ENCODE assay signal across 8 cellular contexts in the genomic region with DNA sequence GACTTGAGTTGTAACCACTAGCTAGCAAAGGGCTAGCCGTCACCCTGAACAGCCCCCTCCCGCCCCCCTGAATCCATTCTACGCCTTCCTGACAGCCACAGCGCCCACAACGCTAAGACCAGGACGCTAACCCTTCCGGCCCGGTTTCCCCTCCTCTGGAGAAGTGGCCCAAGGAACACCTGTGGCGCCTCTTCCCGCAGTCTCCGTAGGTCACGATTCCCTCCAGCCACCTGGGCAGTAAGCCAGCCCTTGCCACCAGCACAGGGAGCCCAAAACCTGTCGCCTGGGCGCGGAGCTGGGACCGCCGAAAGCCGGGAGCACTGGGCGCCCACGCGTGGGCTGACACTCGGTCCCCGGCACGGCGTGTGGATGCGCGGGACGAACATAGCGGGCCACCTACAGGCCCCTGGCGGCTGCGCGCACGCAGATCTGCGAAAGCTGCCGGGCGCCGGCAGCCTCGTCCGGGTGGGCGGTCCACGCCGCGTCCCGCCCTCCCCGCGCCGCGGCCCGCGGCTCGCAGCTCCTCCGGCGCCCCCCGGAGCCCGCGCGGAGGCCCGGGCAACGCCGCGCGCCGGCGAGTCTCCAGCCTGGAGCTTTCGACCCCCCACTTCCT. TPM values are rescaled to one million over a fixed set of nuclear protein-coding genes. Genes with fewer than 3 reads are reported as not detected.
DNase-seq lines count a peak whose midpoint lies in the region; ATAC-seq, FAIRE-seq and TF ChIP-seq lines count a peak whose summit lies in the region.

No MANE protein-coding gene starts in this region.

- intact Hi-C loops in gastrocnemius medialis (cut with DNase I; ENCODE audit: low total_unique reads), result loop anchor here (1.0 to 10.0 kb wide), 4 partner anchors 71 to 855 kb away; a partner anchor contains a TSS

- H3K27me3 ChIP-seq in hepatocyte, result no peaks in the 10 kb centered on the region
- no peaks in the 10 kb centered on the region for H3K27me3 ChIP-seq in gastrocnemius medialis

- DNase-seq in A549 (ENCODE audit: low read depth in 1 of 2, low spot score in 1 of 2) (peak; percentile 25 to 43), GM13976 (ENCODE audit: low spot score) (peak; percentile 81), OCI-M1 (lab: John Stamatoyannopoulos, UW) (peak; percentile 48), hepatocyte (ENCODE audit: low spot score) (peak; percentile 72), gastrocnemius medialis (peak in 1 of 2 donors; percentile 58), DMS153 treated with DMSO at 0.1 percent for 48 hours (lab: John Stamatoyannopoulos, UW; ENCODE audit: unreplicated experiment) (no peak)

- CTCF ChIA-PET in A549 (lab: Yijun Ruan, JAX), result interaction anchor here (0.7 to 4.8 kb wide), 30 partner anchors 9 to 218 kb away, joined by 3 to 30 read pairs (median 6); a partner anchor contains a TSS

- ATAC-seq in A549 (peak in 1 of 2 experiments; percentile 67; a peak in 3 of 6 replicates), HG02852 (IDR thresholded peaks at IDR 0.05; ENCODE audit: unreplicated experiment) (peak; percentile 36), gastrocnemius medialis (peak; percentile 47 to 57)

- TF ChIP-seq CTCF in A549 (IDR thresholded peaks at IDR 0.05) (peak; percentile 23; the same call in 1 of the 3 replicates), GM13976 (IDR thresholded peaks at IDR 0.05; ENCODE audit: borderline replicate concordance, control extremely low read depth, extremely low read depth, insufficient read depth, missing control alignments) (peak; percentile 26), hepatocyte (IDR thresholded peaks at IDR 0.05; ENCODE audit: poor library complexity) (no peak), gastrocnemius medialis (IDR thresholded peaks at IDR 0.05 in 4 of 5, conservative IDR thresholded peaks at IDR 0.05 in 1 of 5) (peak in 3 of 5 experiments; percentile 13 to 33 (median 27))

- no peak for TF ChIP-seq EP300 in A549 (IDR thresholded peaks at IDR 0.05)

- WGBS in A549 (ENCODE audit: missing lambda C conversion rate), result 1% methylated on average over 7 of the region's 65 CpGs
- under 1% methylated on average over 47 of the region's 65 CpGs for WGBS in hepatocyte (ENCODE audit: low lambda C conversion rate, missing lambda C conversion rate)

- POLR2A ChIA-PET in A549 (lab: Yijun Ruan, JAX), result interaction anchor here (0.7 to 2.2 kb wide), 22 partner anchors 10 to 247 kb away, joined by 3 to 32 read pairs (median 6); a partner anchor contains a TSS

- H3K4me2 ChIP-seq in A549 (peak overlapping the region; percentile 94), hepatocyte (peak overlapping the region; percentile 100)

- H3K9me2 ChIP-seq in hepatocyte (replicated peaks; ENCODE audit: insufficient read depth), result no peaks in the 10 kb centered on the region

- TF ChIP-seq RAD21 in A549 (conservative IDR thresholded peaks at IDR 0.05 in 1 of 2, IDR thresholded peaks at IDR 0.05 in 1 of 2), result no peak; a peak in 1 of 5 replicates

- TF ChIP-seq POLR2A in A549 (IDR thresholded peaks at IDR 0.05; ENCODE audit: low read length) (no peak), gastrocnemius medialis (IDR thresholded peaks at IDR 0.05) (no peak)

- peak overlapping the region; percentile 92 to 96 for H3K27ac ChIP-seq in A549
- H3K27ac ChIP-seq in angular gyrus (ENCODE audit: low read depth, low read length), result peak overlapping the region; percentile 59
- peak overlapping the region; percentile 98 for H3K27ac ChIP-seq in hepatocyte
- H3K27ac ChIP-seq in gastrocnemius medialis, result peak overlapping the region; percentile 86 to 95 (median 90)

- H3K9me3 ChIP-seq in A549 (no peaks in the 10 kb centered on the region), hepatocyte (ENCODE audit: low read depth) (no peaks in the 10 kb centered on the region), gastrocnemius medialis (no peaks in the 10 kb centered on the region)

- in situ Hi-C loops in GM13976 (cut with MboI; ENCODE audit: low sequenced_read_pairs, unreplicated experiment) (loop anchor here (5.0 kb wide), 1 partner anchor 68 kb away; no protein-coding TSS in a partner anchor), gastrocnemius medialis (cut with MboI; ENCODE audit: low sequenced_read_pairs in 4 of 4) (loop anchor here in 3 of 4 donors (5.0 to 10.0 kb wide), 3 partner anchors 65 to 215 kb away; no protein-coding TSS in a partner anchor)

- H3K79me2 ChIP-seq in hepatocyte, result peaks cover 28% of the 10 kb centered on the region

- no peak for FAIRE-seq in A549 (lab: Jason Lieb, UNC)

- H3K36me3 ChIP-seq in hepatocyte (replicated peaks; ENCODE audit: insufficient read depth, low read depth), result no peaks in the 10 kb centered on the region
- peaks cover 0 to 18% of the 10 kb centered on the region in 2 donors for H3K36me3 ChIP-seq in gastrocnemius medialis

- H3K4me3 ChIP-seq in A549 (peak overlapping the region; percentile 83), hepatocyte (peak overlapping the region; percentile 84), gastrocnemius medialis (peak overlapping the region; percentile 70 to 90 (median 84))

- peaks cover 25% of the 10 kb centered on the region for H4K20me1 ChIP-seq in hepatocyte (ENCODE audit: insufficient read depth, poor library complexity, severe bottlenecking)

- H3K4me1 ChIP-seq in A549, result peaks cover 30% of the 10 kb centered on the region
- H3K4me1 ChIP-seq in hepatocyte (ENCODE audit: insufficient read depth), result peaks cover 22% of the 10 kb centered on the region
- H3K4me1 ChIP-seq in gastrocnemius medialis, result peaks cover 28 to 33% of the 10 kb centered on the region in 2 donors

- peak overlapping the region; percentile 70 for H2AFZ ChIP-seq in hepatocyte

TF ChIP-seq in A549, 52 proteins besides CTCF, POLR2A, EP300 and RAD21:
- TF ChIP-seq, protein P1, sequence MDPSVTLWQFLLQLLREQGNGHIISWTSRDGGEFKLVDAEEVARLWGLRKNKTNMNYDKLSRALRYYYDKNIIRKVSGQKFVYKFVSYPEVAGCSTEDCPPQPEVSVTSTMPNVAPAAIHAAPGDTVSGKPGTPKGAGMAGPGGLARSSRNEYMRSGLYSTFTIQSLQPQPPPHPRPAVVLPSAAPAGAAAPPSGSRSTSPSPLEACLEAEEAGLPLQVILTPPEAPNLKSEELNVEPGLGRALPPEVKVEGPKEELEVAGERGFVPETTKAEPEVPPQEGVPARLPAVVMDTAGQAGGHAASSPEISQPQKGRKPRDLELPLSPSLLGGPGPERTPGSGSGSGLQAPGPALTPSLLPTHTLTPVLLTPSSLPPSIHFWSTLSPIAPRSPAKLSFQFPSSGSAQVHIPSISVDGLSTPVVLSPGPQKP (IDR thresholded peaks at IDR 0.05; ENCODE audit: low read depth, low read length), result no peak
- TF ChIP-seq SMC3 (IDR thresholded peaks at IDR 0.05), result peak; percentile 28; the same call in 1 of the 3 replicates

RNA-seq across cellular contexts. Expression of a gene that starts 0.6 kb away (rescaled TPM):
- polyA plus RNA-seq in A549 (2011; rRNA removed) (10.9 and 11.2 TPM in 2 replicates), A549 (2017; fragmentation: RNase III; extraction: RNeasy Plus Mini Kit Qiagen cat#74134 plus additional on column Dnase treatment) (13.3 to 15.5 TPM (median 15.1 TPM) in 3 replicates), hepatocyte (35.8 and 44.8 TPM in 2 replicates)
- polyA plus RNA-seq in A549 (2012; cell fraction: cytosol; rRNA removed), result 9.7 and 13.3 TPM in 2 replicates
- polyA plus RNA-seq in A549 (2012; cell fraction: nucleus; rRNA removed), result 19.8 and 22.3 TPM in 2 replicates
- polyA minus RNA-seq in A549 (2011; rRNA and poly(A)+ RNA removed), result 27.8 and 35.9 TPM in 2 replicates
- total RNA-seq in hepatocyte (25.6 and 30.9 TPM in 2 replicates), gastrocnemius medialis (10 to 100 TPM in 1 of 4 donors, 1 to 10 TPM in 3; 5.5 to 20.6 (median 8.4) TPM)

RNA-seq across cellular contexts. Expression of a gene that starts 53.3 kb away (rescaled TPM):
- polyA plus RNA-seq in A549 (2011; rRNA removed), result not detected in 2 replicates
- polyA plus RNA-seq in A549 (2012; cell fraction: cytosol; rRNA removed), result not detected in 2 replicates
- not detected in 2 replicates for polyA plus RNA-seq in A549 (2012; cell fraction: nucleus; rRNA removed)
- not detected in 3 replicates for polyA plus RNA-seq in A549 (2017; fragmentation: RNase III; extraction: RNeasy Plus Mini Kit Qiagen cat#74134 plus additional on column Dnase treatment)
- polyA minus RNA-seq in A549 (2011; rRNA and poly(A)+ RNA removed), result not detected in 2 replicates
- not detected in 2 replicates for total RNA-seq in hepatocyte
- not detected in 2 replicates for polyA plus RNA-seq in hepatocyte
- not detected for total RNA-seq in gastrocnemius medialis
